ENCODE assay signal across 8 cellular contexts in genomic region chr4:26028793-26029511, GRCh38.
DNase-seq lines count a peak whose midpoint lies in the region; ATAC-seq and TF ChIP-seq lines count a peak whose summit lies in the region.

No MANE protein-coding gene starts in this region.

- no peak overlapping the region for H3K4me3 ChIP-seq in OCI-LY1 (ENCODE audit: low read depth, low read length, poor library complexity, severe bottlenecking)

- no peak overlapping the region for H3K9ac ChIP-seq in OCI-LY1 (ENCODE audit: low read length)

- intact Hi-C loops in cardiac septum (cut with DNase I), result loop anchor here (5.0 to 10.0 kb wide), 2 partner anchors 296 to 383 kb away; partner anchors contain the start of gene RBPJ

- peaks cover 29% of the 10 kb centered on the region for H3K4me1 Mint-ChIP-seq in progenitor cell of endocrine pancreas (ENCODE audit: low read depth)

- H3K79me2 ChIP-seq in OCI-LY1 (ENCODE audit: insufficient read depth, low read length), result no peaks in the 10 kb centered on the region

- peak; percentile 94 for ATAC-seq in GM18868 (IDR thresholded peaks at IDR 0.05; ENCODE audit: unreplicated experiment)
- ATAC-seq in HG02943 (IDR thresholded peaks at IDR 0.05; ENCODE audit: low read depth, unreplicated experiment), result peak; percentile 75

- H3K27me3 Mint-ChIP-seq in progenitor cell of endocrine pancreas, result peaks cover 21% of the 10 kb centered on the region

- H3K9me2 ChIP-seq in OCI-LY1 (ENCODE audit: low read depth, low read length), result no peaks in the 10 kb centered on the region

- H3K9me3 Mint-ChIP-seq in progenitor cell of endocrine pancreas (ENCODE audit: low read depth), result no peaks in the 10 kb centered on the region

- no peaks in the 10 kb centered on the region for H3K4me1 ChIP-seq in OCI-LY1 (ENCODE audit: insufficient read depth, low read length, severe bottlenecking)

- no peak overlapping the region for H3K27ac ChIP-seq in OCI-LY1 (ENCODE audit: low read depth, low read length, poor library complexity, severe bottlenecking)

- no peaks in the 10 kb centered on the region for H3K27me3 ChIP-seq in OCI-LY1 (ENCODE audit: insufficient read depth, low read length)

- no peak overlapping the region for H3K27ac Mint-ChIP-seq in progenitor cell of endocrine pancreas

- no peak overlapping the region for H3K4me3 Mint-ChIP-seq in progenitor cell of endocrine pancreas (ENCODE audit: low read depth)

- no peaks in the 10 kb centered on the region for H3F3A ChIP-seq in OCI-LY1 (ENCODE audit: insufficient read depth, low read length)

- H3K9me3 ChIP-seq in OCI-LY1 (ENCODE audit: low read length), result no peaks in the 10 kb centered on the region

- no peak overlapping the region; the same call in 1 of the 2 replicates for H3K4me2 ChIP-seq in OCI-LY1 (ENCODE audit: low read length)

- H4K20me1 ChIP-seq in OCI-LY1 (ENCODE audit: insufficient read depth, low read length), result no peaks in the 10 kb centered on the region

- H2AFZ ChIP-seq in OCI-LY1 (ENCODE audit: low read length), result no peak overlapping the region

- H3K36me3 ChIP-seq in OCI-LY1 (ENCODE audit: insufficient read depth, low read length), result no peaks in the 10 kb centered on the region

- H3K36me3 Mint-ChIP-seq in progenitor cell of endocrine pancreas (ENCODE audit: insufficient read depth), result no peaks in the 10 kb centered on the region

- DNase-seq in activated effector memory CD4-positive, alpha-beta T cell treated with anti-CD3 and anti-CD28 coated beads, Interleukin-2, amount 50 U/mL, for 16 hours, result peak; percentile 90
- peak; percentile 87 for DNase-seq in cardiac septum (ENCODE audit: low spot score)
- DNase-seq in progenitor cell of endocrine pancreas (ENCODE audit: low spot score, unreplicated experiment), result peak; percentile 85
- DNase-seq in inferior parietal cortex (ENCODE audit: extremely low spot score), result no peak
- DNase-seq in GDM1 (lab: John Stamatoyannopoulos, UW), result no peak

- peak; percentile 52; the same call in 1 of the 2 replicates for TF ChIP-seq CTCF in OCI-LY1 (IDR thresholded peaks at IDR 0.05; ENCODE audit: low read length)
- TF ChIP-seq CTCF in progenitor cell of endocrine pancreas (IDR thresholded peaks at IDR 0.05; ENCODE audit: unreplicated experiment), result peak; percentile 94

Comparison
In these comparisons a context has a peak if more than half of its experiments do, and no peak if none do; other contexts are left out.
1. DNase-seq: peak in activated effector memory CD4-positive, alpha-beta T cell treated with anti-CD3 and anti-CD28 coated beads, Interleukin-2, amount 50 U/mL, for 16 hours (single experiment), cardiac septum (single experiment) and progenitor cell of endocrine pancreas (single experiment); none in inferior parietal cortex (single experiment) and GDM1 (single experiment).